ENCODE assay signal across 8 cellular contexts in the genomic region with DNA sequence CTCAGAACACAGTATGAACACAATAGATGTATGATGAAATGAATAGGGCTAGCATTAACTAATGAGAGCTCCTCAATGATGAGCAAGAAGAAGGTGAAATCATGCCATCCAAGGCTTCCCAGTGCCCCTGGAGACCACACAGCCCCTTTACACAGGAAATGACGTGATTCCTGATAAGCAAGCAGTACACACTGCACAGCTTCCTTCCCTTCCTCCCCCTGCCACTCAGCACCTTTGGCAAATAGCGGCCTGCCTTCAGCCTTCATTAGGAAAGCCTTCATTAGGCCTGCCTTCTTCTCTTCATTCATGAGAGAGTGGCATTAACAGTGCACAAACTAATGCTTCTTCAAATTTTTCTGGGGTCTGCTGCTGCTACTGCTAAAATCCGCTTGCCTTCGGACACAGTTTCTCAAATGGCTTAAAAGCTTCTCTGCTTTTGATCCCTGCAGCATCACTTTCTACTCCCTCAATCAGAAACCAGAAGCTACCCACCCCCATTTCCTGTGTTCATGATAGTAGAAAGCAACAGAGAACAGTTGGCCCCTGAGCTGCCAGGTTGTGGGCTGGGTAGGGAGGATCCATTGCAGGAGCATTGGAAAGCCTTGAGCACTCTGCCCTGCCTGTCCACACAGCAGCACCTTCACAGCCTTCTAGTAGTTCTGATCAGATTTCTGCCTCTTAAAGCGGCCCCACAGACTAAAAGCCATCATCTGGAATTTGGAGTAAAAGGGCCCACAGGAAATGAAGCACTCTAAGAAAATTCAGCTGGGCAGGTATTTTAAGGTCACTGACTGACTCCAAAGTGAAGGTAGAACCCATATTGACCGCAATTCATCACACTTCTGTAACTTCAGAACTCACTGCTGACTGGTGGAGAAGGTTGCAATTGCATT.
DNase-seq lines count a peak whose midpoint lies in the region; ATAC-seq and TF ChIP-seq lines count a peak whose summit lies in the region.

No MANE protein-coding gene starts in this region.

- DNase-seq in Right ventricle myocardium superior (no peak), right atrium auricular region (ENCODE audit: low spot score) (no peak), islet precursor cell (peak; percentile 70), NCI-H748 (lab: John Stamatoyannopoulos, UW; ENCODE audit: unreplicated experiment) (no peak), SK-N-DZ (ENCODE audit: low spot score) (no peak), esophagus squamous epithelium (lab: John Stamatoyannopoulos, UW) (no peak)
- peak; percentile 44 for DNase-seq in activated CD4-positive, CD25-positive, alpha-beta regulatory T cell treated with anti-CD3 and anti-CD28 coated beads, Interleukin-2, amount 50 U/mL, for 72 hours

- H3K4me3 ChIP-seq in right atrium auricular region, result no peak overlapping the region
- no peak overlapping the region for H3K4me3 ChIP-seq in esophagus squamous epithelium

- intact Hi-C loops in Right ventricle myocardium superior (cut with DNase I) (no loop called here), esophagus squamous epithelium (cut with DNase I) (no loop called here)

- TF ChIP-seq POLR2A in esophagus squamous epithelium (IDR thresholded peaks at IDR 0.05), result no peak

- ATAC-seq in Right ventricle myocardium superior (ENCODE audit: poor library complexity) (peak; percentile 17), HG03066 (IDR thresholded peaks at IDR 0.05; ENCODE audit: low read depth, unreplicated experiment) (peak; percentile 69)

- WGBS in esophagus squamous epithelium, 2 donors, result 51 to 66% methylated on average over 6 of the region's 6 CpGs

- H3K9me3 ChIP-seq in right atrium auricular region, result no peaks in the 10 kb centered on the region
- no peaks in the 10 kb centered on the region for H3K9me3 ChIP-seq in esophagus squamous epithelium

- TF ChIP-seq CTCF in right atrium auricular region (IDR thresholded peaks at IDR 0.05) (no peak), esophagus squamous epithelium (IDR thresholded peaks at IDR 0.05) (no peak)

- H3K36me3 ChIP-seq in right atrium auricular region, result no peaks in the 10 kb centered on the region
- no peaks in the 10 kb centered on the region for H3K36me3 ChIP-seq in esophagus squamous epithelium

- H3K27ac ChIP-seq in right atrium auricular region (no peak overlapping the region), esophagus squamous epithelium (peak overlapping the region in 1 of 4 donors; percentile 29)

- H3K27me3 ChIP-seq in right atrium auricular region, result no peaks in the 10 kb centered on the region
- no peaks in the 10 kb centered on the region for H3K27me3 ChIP-seq in esophagus squamous epithelium

- H3K4me1 ChIP-seq in right atrium auricular region (no peaks in the 10 kb centered on the region), esophagus squamous epithelium (peaks cover 4 to 41% (median 13%) of the 10 kb centered on the region in 3 donors)

Comparison
In these comparisons a context has a peak if more than half of its experiments do, and no peak if none do; other contexts are left out.
1. DNase-seq: peak in activated CD4-positive, CD25-positive, alpha-beta regulatory T cell treated with anti-CD3 and anti-CD28 coated beads, Interleukin-2, amount 50 U/mL, for 72 hours (single experiment) and islet precursor cell (single experiment); none in Right ventricle myocardium superior (single experiment), right atrium auricular region (single experiment), NCI-H748 (single experiment), SK-N-DZ (single experiment) and esophagus squamous epithelium (single experiment).